Comparison of ENCODE assay signal across 1 cellular context in genomic region chr6:136901212-136901784, GRCh38.
TF ChIP-seq lines count a peak whose summit lies in the region.

No MANE protein-coding gene starts in this region.

TF ChIP-seq in K562, 482 proteins besides CTCF, POLR2A, EP300 and RAD21 (continued from another document):
- no peak for TF ChIP-seq MITF (IDR thresholded peaks at IDR 0.05)
- no peak for TF ChIP-seq SRSF7 (optimal IDR thresholded peaks at IDR 0.05; ENCODE audit: low read depth, low read length)
- peak; percentile 98 for TF ChIP-seq C11orf30 (IDR thresholded peaks at IDR 0.05; ENCODE audit: low read depth)
- peak in 1 of 2 experiments; percentile 76; a peak in 1 of 4 replicates for TF ChIP-seq SRF (CRISPR knock-in tag; IDR thresholded peaks at IDR 0.05)
- TF ChIP-seq IRF1 (CRISPR knock-in tag; IDR thresholded peaks at IDR 0.05; ENCODE audit: borderline replicate concordance), result no peak
- no peak for TF ChIP-seq RREB1 (CRISPR knock-in tag; IDR thresholded peaks at IDR 0.05)
- no peak for TF ChIP-seq BRCA1 (IDR thresholded peaks at IDR 0.05)
- TF ChIP-seq BRCA1 (CRISPR knock-in tag; IDR thresholded peaks at IDR 0.05), result no peak
- no peak for TF ChIP-seq HBP1 (CRISPR knock-in tag; IDR thresholded peaks at IDR 0.05)
- TF ChIP-seq MAFK (IDR thresholded peaks at IDR 0.05; ENCODE audit: low read length), result peak; percentile 77
- TF ChIP-seq L3MBTL2 (IDR thresholded peaks at IDR 0.05), result 0 out of 2 replicates have a peak, but pooled peaks have one; percentile 34
- no peak for TF ChIP-seq ZNF586 (CRISPR knock-in tag; conservative IDR thresholded peaks at IDR 0.05)
- peak; percentile 60 for TF ChIP-seq NFE2 (IDR thresholded peaks at IDR 0.05; ENCODE audit: low read depth)
- no peak for TF ChIP-seq ARHGAP35 (IDR thresholded peaks at IDR 0.05; ENCODE audit: partially characterized antibody)
